8 cellular contexts compared by ENCODE assay signal in the genomic region with DNA sequence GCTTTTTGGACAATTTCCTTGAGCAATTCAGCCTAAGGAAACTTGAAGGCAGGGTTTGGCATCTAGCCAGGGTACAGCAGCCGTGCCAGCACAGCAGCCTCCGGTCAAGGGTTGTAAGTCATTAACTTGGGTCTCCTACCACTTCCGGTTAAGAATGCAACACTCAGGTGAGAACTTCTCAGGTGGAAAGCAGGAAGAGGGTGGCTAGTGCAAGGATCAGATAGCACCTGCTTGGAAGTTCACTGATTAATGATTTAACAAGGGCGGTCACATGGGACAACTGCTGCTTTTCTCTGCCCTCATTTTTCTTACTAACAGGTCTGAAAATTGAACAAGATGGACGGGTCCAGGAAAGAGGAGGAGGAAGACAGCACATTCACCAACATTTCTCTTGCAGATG. TPM values are rescaled to one million over a fixed set of nuclear protein-coding genes. Genes with fewer than 3 reads are reported as not detected.
A peak's percentile ranks its signal among the peaks of the same experiment; 100 is the strongest.
DNase-seq lines count a peak whose midpoint lies in the region; ATAC-seq and TF ChIP-seq lines count a peak whose summit lies in the region.

No MANE protein-coding gene starts in this region.

- H3K27ac ChIP-seq in liver (ENCODE audit: low read depth in 1 of 2, low read length in 2 of 2): no peak overlapping the region

- peaks cover 0 to 5% (median 3%) of the 10 kb centered on the region in 4 donors for H3K4me1 ChIP-seq in liver (ENCODE audit: control insufficient read depth in 4 of 4, insufficient read depth in 4 of 4, low read length in 3 of 4)

- ATAC-seq in GM21737 (IDR thresholded peaks at IDR 0.05; ENCODE audit: unreplicated experiment): peak; percentile 94

- DNase-seq in Daoy (ENCODE audit: low read depth) (peak; percentile 3), NCI-H526 treated with DMSO at 0.1 percent for 48 hours (lab: John Stamatoyannopoulos, UW) (peak; percentile 26), NOMO-1 (lab: John Stamatoyannopoulos, UW; ENCODE audit: unreplicated experiment in 2 of 2) (no peak), NCI-H748 treated with DMSO at 0.1 percent for 48 hours (lab: John Stamatoyannopoulos, UW) (no peak), D341Med (ENCODE audit: low spot score) (no peak), hippocampal formation (lab: John Stamatoyannopoulos, UW) (no peak)

- no peak for TF ChIP-seq CTCF in liver (IDR thresholded peaks at IDR 0.05; ENCODE audit: low read depth, low read length, missing input control)

- H3K4me3 ChIP-seq in liver (ENCODE audit: low read depth in 1 of 3, low read length in 3 of 3): peak overlapping the region in 2 of 3 donors; percentile 6 to 12

- no peak for TF ChIP-seq RAD21 in liver (IDR thresholded peaks at IDR 0.05)

- no peaks in the 10 kb centered on the region for H3K27me3 ChIP-seq in liver (ENCODE audit: control insufficient read depth in 4 of 4, insufficient read depth in 4 of 4, low read length in 3 of 4)

- H3K36me3 ChIP-seq in liver (ENCODE audit: control insufficient read depth in 4 of 4, insufficient read depth in 3 of 4, low read depth in 1 of 4, low read length in 3 of 4): no peaks in the 10 kb centered on the region

- no peaks in the 10 kb centered on the region for H3K9me3 ChIP-seq in liver (ENCODE audit: control insufficient read depth in 4 of 4, low read length in 3 of 4)

- 11% methylated on average over 5 of the region's 5 CpGs for WGBS in liver

- no peak overlapping the region for H3K9ac ChIP-seq in liver (ENCODE audit: low read depth in 1 of 2, low read length in 2 of 2)

TF ChIP-seq in liver, 16 proteins besides CTCF, POLR2A, EP300 and RAD21:
- TF ChIP-seq EGR1 (IDR thresholded peaks at IDR 0.05; ENCODE audit: low read depth in 2 of 2): no peak
- peak in 1 of 2 donors; percentile 26 for TF ChIP-seq GABPA (IDR thresholded peaks at IDR 0.05 in 1 of 2, conservative IDR thresholded peaks at IDR 0.05 in 1 of 2)
- peak; percentile 46 for TF ChIP-seq YY1 (IDR thresholded peaks at IDR 0.05)
- TF ChIP-seq HNF4A (conservative IDR thresholded peaks at IDR 0.05): peak in 1 of 2 donors; percentile 19
- no peak for TF ChIP-seq FOXA1 (IDR thresholded peaks at IDR 0.05)
- no peak for TF ChIP-seq ATF3 (IDR thresholded peaks at IDR 0.05)
- TF ChIP-seq, protein P1, sequence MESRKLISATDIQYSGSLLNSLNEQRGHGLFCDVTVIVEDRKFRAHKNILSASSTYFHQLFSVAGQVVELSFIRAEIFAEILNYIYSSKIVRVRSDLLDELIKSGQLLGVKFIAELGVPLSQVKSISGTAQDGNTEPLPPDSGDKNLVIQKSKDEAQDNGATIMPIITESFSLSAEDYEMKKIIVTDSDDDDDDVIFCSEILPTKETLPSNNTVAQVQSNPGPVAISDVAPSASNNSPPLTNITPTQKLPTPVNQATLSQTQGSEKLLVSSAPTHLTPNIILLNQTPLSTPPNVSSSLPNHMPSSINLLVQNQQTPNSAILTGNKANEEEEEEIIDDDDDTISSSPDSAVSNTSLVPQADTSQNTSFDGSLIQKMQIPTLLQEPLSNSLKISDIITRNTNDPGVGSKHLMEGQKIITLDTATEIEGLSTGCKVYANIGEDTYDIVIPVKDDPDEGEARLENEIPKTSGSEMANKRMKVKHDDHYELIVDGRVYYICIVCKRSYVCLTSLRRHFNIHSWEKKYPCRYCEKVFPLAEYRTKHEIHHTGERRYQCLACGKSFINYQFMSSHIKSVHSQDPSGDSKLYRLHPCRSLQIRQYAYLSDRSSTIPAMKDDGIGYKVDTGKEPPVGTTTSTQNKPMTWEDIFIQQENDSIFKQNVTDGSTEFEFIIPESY (IDR thresholded peaks at IDR 0.05): no peak
- no peak for TF ChIP-seq TAF1 (conservative IDR thresholded peaks at IDR 0.05)

RNA-seq across cellular contexts. Expression of gene SCOC, which starts 30.1 kb away (rescaled TPM):
- total RNA-seq in Daoy (2014; rRNA removed; shearing (Covaris generic)): 46.4 and 63.7 TPM in 2 replicates
- total RNA-seq in liver: 10 to 100 TPM; 22.4 to 22.7 TPM
- polyA plus RNA-seq in liver: 10 to 100 TPM; 31.7 to 35.0 TPM

Comparison
In these comparisons a context has a peak if more than half of its experiments do, and no peak if none do; other contexts are left out.
1. DNase-seq: peak in Daoy (single experiment) and NCI-H526 treated with DMSO at 0.1 percent for 48 hours (single experiment); none in NOMO-1 (0 of 2), NCI-H748 treated with DMSO at 0.1 percent for 48 hours (single experiment), D341Med (single experiment) and hippocampal formation (0 of 2).